Comparison of ENCODE assay signal across 8 cellular contexts in the genomic region with DNA sequence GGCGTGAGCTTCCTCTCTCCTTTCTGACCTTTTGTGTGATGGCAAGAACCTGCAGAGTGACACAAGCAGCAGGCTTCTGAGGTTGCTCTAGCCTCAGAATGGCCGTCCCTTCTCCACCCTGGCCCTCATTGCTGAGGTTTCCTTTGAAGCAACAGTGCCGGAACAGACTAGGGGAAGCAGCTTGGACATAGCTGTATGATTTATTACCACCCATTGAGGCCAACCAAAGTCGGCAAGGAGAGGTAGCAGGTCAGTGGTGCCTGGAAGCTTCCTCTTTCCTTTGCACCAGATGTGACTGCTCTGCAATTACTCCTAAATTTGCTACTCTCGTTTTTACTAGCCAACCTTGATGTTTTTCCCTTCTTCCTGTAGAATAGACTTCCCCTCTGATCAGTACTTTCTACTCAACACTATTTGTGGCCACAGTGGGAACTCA. TPM values are rescaled to one million over a fixed set of nuclear protein-coding genes. Genes with fewer than 3 reads are reported as not detected.
DNase-seq lines count a peak whose midpoint lies in the region; ATAC-seq, FAIRE-seq and TF ChIP-seq lines count a peak whose summit lies in the region.

No MANE protein-coding gene starts in this region.

- ATAC-seq in GM19035 (IDR thresholded peaks at IDR 0.05; ENCODE audit: unreplicated experiment): peak; percentile 48
- peak; percentile 59 for ATAC-seq in HG03139 (IDR thresholded peaks at IDR 0.05; ENCODE audit: unreplicated experiment)
- peak; percentile 75 for ATAC-seq in GM12878
- peak in 3 of 4 donors; percentile 44 to 52 (median 48) for ATAC-seq in psoas muscle

- no peak for TF ChIP-seq EP300 in GM12878 (IDR thresholded peaks at IDR 0.05; ENCODE audit: borderline replicate concordance in 1 of 2, control insufficient read depth in 1 of 2, low read depth in 2 of 2, low read length in 2 of 2)
- no peak for TF ChIP-seq EP300 in suprapubic skin (IDR thresholded peaks at IDR 0.05)

- TF ChIP-seq CTCF in GM12878 (IDR thresholded peaks at IDR 0.05 in 2 of 3, conservative IDR thresholded peaks at IDR 0.05 in 1 of 3; ENCODE audit: control insufficient read depth in 2 of 3, extremely low read depth in 1 of 3, insufficient read depth in 1 of 3, low read depth in 3 of 3, low read length in 3 of 3) (no peak), psoas muscle (IDR thresholded peaks at IDR 0.05) (no peak), suprapubic skin (IDR thresholded peaks at IDR 0.05) (no peak)

- H3K27me3 ChIP-seq in GM12878 (replicated peaks in 1 of 2; ENCODE audit: control insufficient read depth in 2 of 2, insufficient read depth in 2 of 2, low read length in 1 of 2) (no peaks in the 10 kb centered on the region), psoas muscle (ENCODE audit: insufficient read depth in 3 of 3, low read length in 2 of 3) (no peaks in the 10 kb centered on the region), suprapubic skin (no peaks in the 10 kb centered on the region)

- H2AFZ ChIP-seq in GM12878 (ENCODE audit: control insufficient read depth, low read depth, low read length): no peak overlapping the region

- 0% methylated on average over 5 of the region's 5 CpGs for WGBS in GM12878 (ENCODE audit: insufficient coverage, insufficient replicate concordance, low lambda C conversion rate, missing lambda C conversion rate)
- 39 to 61% (median 46%) methylated on average over 5 of the region's 5 CpGs for WGBS in psoas muscle, 3 donors
- WGBS in suprapubic skin: 81% methylated on average over 5 of the region's 5 CpGs

- CTCF ChIA-PET in GM12878 (lab: Yijun Ruan, JAX): interaction anchor here (0.9 to 3.7 kb wide), 9 partner anchors 11 to 58 kb away, joined by 3 to 14 read pairs (median 7); no protein-coding TSS in a partner anchor

- no peak for TF ChIP-seq RAD21 in GM12878 (IDR thresholded peaks at IDR 0.05; ENCODE audit: insufficient read depth, low read depth, low read length)

- H3K9me3 ChIP-seq in GM12878 (replicated peaks; ENCODE audit: control insufficient read depth, insufficient read depth, low read length) (peaks cover 13% of the 10 kb centered on the region; the same call in 2 of the 3 replicates), psoas muscle (no peaks in the 10 kb centered on the region), suprapubic skin (no peaks in the 10 kb centered on the region)

- POLR2A ChIA-PET in GM12878 (lab: Charles Lee): interaction anchor here (0.6 to 5.2 kb wide), 7 partner anchors 9 to 29 kb away, joined by 3 to 44 read pairs (median 5); partner anchors contain the start of gene PTPN1

- H3K4me1 ChIP-seq in GM12878 (ENCODE audit: control insufficient read depth, insufficient read depth, low read length) (peaks cover 73% of the 10 kb centered on the region), psoas muscle (peaks cover 55% of the 10 kb centered on the region), suprapubic skin (peaks cover 26% of the 10 kb centered on the region)

- SMC1A ChIA-PET in GM12878 (lab: Charles Lee; ENCODE audit: uncharacterized antibody, unreplicated experiment): interaction anchor here (73.1 to 95.1 kb wide), 2 partner anchors 4 to 33 kb away, joined by 2799 read pairs; partner anchors contain the start of gene PTPN1

- FAIRE-seq in GM12878 (lab: Jason Lieb, UNC): no peak

- RAD21 ChIA-PET in GM12878 (lab: Charles Lee; ENCODE audit: unreplicated experiment): interaction anchor here (0.9 to 12.3 kb wide), 5 partner anchors 10 to 34 kb away, joined by 3 to 167 read pairs (median 5); partner anchors contain the start of gene PTPN1

- BruUV-seq in GM12878 (replicated peaks; lab: Mats Ljungman, UMichigan): no TSS peak

- peak overlapping the region; percentile 85 for H3K4me2 ChIP-seq in GM12878 (ENCODE audit: control insufficient read depth, insufficient read depth)

- in situ Hi-C loops in GM12878 (cut with MboI): no loop called here

- no peak overlapping the region for H3K9ac ChIP-seq in GM12878 (ENCODE audit: control insufficient read depth, insufficient read depth, low read length)

- intact Hi-C loops in GM12878 (cut with micrococcal nuclease; ENCODE audit: unreplicated experiment) (loop anchor here (2.0 kb wide), 1 partner anchor 25 kb away; no protein-coding TSS in a partner anchor), psoas muscle (cut with DNase I) (no loop called here)

- H3K36me3 ChIP-seq in GM12878 (ENCODE audit: control insufficient read depth in 2 of 2, insufficient read depth in 2 of 2, low read length in 1 of 2) (peaks cover 0 to 5% of the 10 kb centered on the region in 2 experiments; a peak in 2 of 4 replicates), psoas muscle (ENCODE audit: insufficient read depth in 1 of 2, low read depth in 1 of 2) (no peaks in the 10 kb centered on the region), suprapubic skin (no peaks in the 10 kb centered on the region)

- H3K27ac ChIP-seq in GM12878 (ENCODE audit: control insufficient read depth, insufficient read depth): peak overlapping the region; percentile 78
- H3K27ac ChIP-seq in psoas muscle: peak overlapping the region; percentile 56
- no peak overlapping the region for H3K27ac ChIP-seq in suprapubic skin

- peaks cover 88% of the 10 kb centered on the region for H3K79me2 ChIP-seq in GM12878 (ENCODE audit: control insufficient read depth, insufficient read depth, low read length)

- H3K4me3 ChIP-seq in GM12878: peak overlapping the region; percentile 42
- no peak overlapping the region for H3K4me3 ChIP-seq in psoas muscle
- no peak overlapping the region for H3K4me3 ChIP-seq in suprapubic skin

- TF ChIP-seq POLR2A in GM12878 (IDR thresholded peaks at IDR 0.05; ENCODE audit: low read depth, low read length) (no peak), suprapubic skin (IDR thresholded peaks at IDR 0.05) (no peak)

- no peaks in the 10 kb centered on the region; the same call in 1 of the 2 replicates for H4K20me1 ChIP-seq in GM12878 (ENCODE audit: control insufficient read depth, insufficient read depth)

- DNase-seq in GM12878 (ENCODE audit: low read depth, low spot score): peak; percentile 73
- no peak for DNase-seq in psoas muscle
- no peak for DNase-seq in activated CD4-positive, alpha-beta T cell treated with anti-CD3 and anti-CD28 coated beads for 1 hour
- no peak for DNase-seq in suprapubic skin (ENCODE audit: low spot score in 2 of 2)
- no peak for DNase-seq in D341Med (ENCODE audit: low spot score)
- no peak for DNase-seq in occipital lobe (lab: John Stamatoyannopoulos, UW)

TF ChIP-seq in GM12878, 131 proteins besides CTCF, POLR2A, EP300 and RAD21 (continues in another document):
- TF ChIP-seq HDGF (IDR thresholded peaks at IDR 0.05): 0 out of 2 replicates have a peak, but pooled peaks have one; percentile 42
- peak; percentile 37; the same call in 1 of the 2 replicates for TF ChIP-seq PAX5 (IDR thresholded peaks at IDR 0.05; ENCODE audit: borderline replicate concordance, low read depth, low read length)
- TF ChIP-seq TCF7 (IDR thresholded peaks at IDR 0.05; ENCODE audit: borderline replicate concordance): peak; percentile 69; the same call in 1 of the 2 replicates
- TF ChIP-seq NFIC (IDR thresholded peaks at IDR 0.05; ENCODE audit: low read depth, low read length): peak; percentile 82
- peak; percentile 54; the same call in 1 of the 2 replicates for TF ChIP-seq IRF4 (IDR thresholded peaks at IDR 0.05; ENCODE audit: low read depth, low read length)
- peak; percentile 56 for TF ChIP-seq SPI1 (IDR thresholded peaks at IDR 0.05; ENCODE audit: borderline replicate concordance, insufficient read depth, low read depth, low read length)
- TF ChIP-seq CREB1 (IDR thresholded peaks at IDR 0.05; ENCODE audit: low read depth): peak; percentile 51
- TF ChIP-seq POLR2AphosphoS5 (IDR thresholded peaks at IDR 0.05; ENCODE audit: low read length): peak; percentile 43; the same call in 1 of the 2 replicates
- TF ChIP-seq, protein P1, sequence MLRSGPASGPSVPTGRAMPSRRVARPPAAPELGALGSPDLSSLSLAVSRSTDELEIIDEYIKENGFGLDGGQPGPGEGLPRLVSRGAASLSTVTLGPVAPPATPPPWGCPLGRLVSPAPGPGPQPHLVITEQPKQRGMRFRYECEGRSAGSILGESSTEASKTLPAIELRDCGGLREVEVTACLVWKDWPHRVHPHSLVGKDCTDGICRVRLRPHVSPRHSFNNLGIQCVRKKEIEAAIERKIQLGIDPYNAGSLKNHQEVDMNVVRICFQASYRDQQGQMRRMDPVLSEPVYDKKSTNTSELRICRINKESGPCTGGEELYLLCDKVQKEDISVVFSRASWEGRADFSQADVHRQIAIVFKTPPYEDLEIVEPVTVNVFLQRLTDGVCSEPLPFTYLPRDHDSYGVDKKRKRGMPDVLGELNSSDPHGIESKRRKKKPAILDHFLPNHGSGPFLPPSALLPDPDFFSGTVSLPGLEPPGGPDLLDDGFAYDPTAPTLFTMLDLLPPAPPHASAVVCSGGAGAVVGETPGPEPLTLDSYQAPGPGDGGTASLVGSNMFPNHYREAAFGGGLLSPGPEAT (IDR thresholded peaks at IDR 0.05; ENCODE audit: low read depth): 0 out of 2 replicates have a peak, but pooled peaks have one; percentile 55
- peak; percentile 72; the same call in 1 of the 2 replicates for TF ChIP-seq FOXM1 (IDR thresholded peaks at IDR 0.05; ENCODE audit: low read depth, low read length)
- TF ChIP-seq SRF (IDR thresholded peaks at IDR 0.05; ENCODE audit: low read depth in 2 of 2, low read length in 2 of 2): no peak
- TF ChIP-seq CBFB (IDR thresholded peaks at IDR 0.05; ENCODE audit: low read depth): no peak

RNA-seq across cellular contexts. Expression of gene PTPN1, which starts 31.4 kb away (rescaled TPM):
- 69.6 and 70.9 TPM in 2 replicates for total RNA-seq in GM12878 (2013; cell fraction: nucleolus; rRNA removed)
- total RNA-seq in GM12878 (2014; rRNA removed) (61.1 and 66.4 TPM in 2 replicates), GM12878 (2014; rRNA removed; fragmentation: Illumina TruSeq; extraction: Trizol) (45.9 and 47.0 TPM in 2 replicates), GM12878 (2021) (72.8 and 74.7 TPM in 2 replicates), psoas muscle (100 to 1,000 TPM in 1 of 4 donors, 10 to 100 TPM in 3; 29.7 to 112 (median 56.3) TPM), suprapubic skin (10 to 100 TPM; 33.4 to 40.9 (median 36.2) TPM), occipital lobe (15.9 TPM)
- 32.2 TPM for polyA plus RNA-seq in GM12878 (2011; ENCODE audit: low read depth)
- polyA plus RNA-seq in GM12878 (2011; rRNA removed) (33.1 and 40.4 TPM in 2 replicates), GM12878 (2014; fragmentation: Illumina TruSeq; extraction: Trizol) (66.7 and 72.2 TPM in 2 replicates), GM12878 (2014; fragmentation: Nextera tagmentation; extraction: Ambion mirVana) (10 to 100 TPM; 15.9 to 20.2 TPM), GM12878 (2014; rRNA removed) (57.6 and 57.8 TPM in 2 replicates), GM12878 (2016; fragmentation: Nextera tagmentation; extraction: Ambion mirVana) (10 to 100 TPM; 37.7 to 40.8 TPM), psoas muscle (100 to 1,000 TPM in 1 of 3 donors, 10 to 100 TPM in 2; 28.7 to 107 (median 46.1) TPM)
- polyA plus RNA-seq in GM12878 (2011; cell fraction: cytosol; rRNA removed): 37.7 and 41.0 TPM in 2 replicates
- polyA plus RNA-seq in GM12878 (2011; cell fraction: nucleus; rRNA removed): 52.3 and 57.0 TPM in 2 replicates
- 49.6 and 58.1 TPM in 2 replicates for polyA plus RNA-seq in GM12878 (2012)
- 29.8 and 31.8 TPM in 2 replicates for polyA minus RNA-seq in GM12878 (2011; rRNA and poly(A)+ RNA removed)
- 12.2 and 13.9 TPM in 2 replicates for polyA minus RNA-seq in GM12878 (2011; cell fraction: cytosol; rRNA and poly(A)+ RNA removed)
- 10.9 and 16.2 TPM in 2 replicates for polyA minus RNA-seq in GM12878 (2011; cell fraction: nucleus; rRNA and poly(A)+ RNA removed)
